In the genomic region with DNA sequence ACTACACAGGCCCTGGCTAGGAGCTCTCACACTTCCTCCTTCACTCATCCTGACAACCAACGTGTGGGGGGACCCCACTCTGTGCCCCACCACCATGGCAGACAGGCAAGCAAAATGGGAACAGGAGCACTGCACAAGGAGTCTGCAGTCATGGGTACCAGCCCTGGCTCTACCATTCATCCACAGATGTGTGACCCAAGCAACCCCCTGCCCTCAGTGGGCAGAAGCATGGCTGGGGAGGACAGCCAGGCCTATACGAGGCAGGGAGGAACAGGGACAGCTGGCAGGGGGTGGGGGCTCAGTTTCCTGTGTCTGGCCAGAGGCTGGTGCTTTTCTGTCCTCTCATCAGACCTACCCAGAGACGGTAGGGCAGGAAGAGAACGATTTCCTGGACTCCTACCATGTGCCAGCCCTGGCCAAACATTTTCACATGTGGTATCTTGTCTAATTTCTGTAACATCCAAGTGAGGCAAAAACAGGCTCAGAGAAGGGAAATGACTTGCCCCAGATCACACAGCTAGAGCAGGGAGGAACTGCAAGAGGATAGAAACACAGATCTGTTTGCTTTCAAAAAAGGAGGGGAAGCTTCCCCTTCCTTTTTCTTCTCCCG, we compare ENCODE assay signal across 8 cellular contexts.
DNase-seq lines count a peak whose midpoint lies in the region; ATAC-seq and TF ChIP-seq lines count a peak whose summit lies in the region.
"Had no signal": no experiment of that assay in that cellular context is flagged by ENCODE, and none has a peak within 500 bp of the region (broad histone marks: within the 10 kb centered on the region; RNA-seq: fewer than 3 reads in every experiment).

No MANE protein-coding gene starts in this region.

- ATAC-seq in GM19395 (IDR thresholded peaks at IDR 0.05; ENCODE audit: unreplicated experiment) = no peak

- H3K27me3 ChIP-seq in neutrophil (no peaks in the 10 kb centered on the region), breast epithelium (no peaks in the 10 kb centered on the region)

- H3K4me3 ChIP-seq in neutrophil (ENCODE audit: low read depth in 1 of 2, low read length in 1 of 2) (peak overlapping the region; percentile 56 to 61), breast epithelium (no peak overlapping the region)

- no peaks in the 10 kb centered on the region for H3K9me3 Mint-ChIP-seq in activated T-helper 1 cell treated with anti-CD3 and anti-CD28 coated beads, Interleukin-12 subunit alpha, Interleukin-12 subunit beta, Interleukin-2, Interleukin-4 antibody, amounts not matched to agents 30 ng/mL and 10 ng/mL and 1 ng/mL, durations not matched to agents 14 hours and 24 hours and 36 hours

- no peaks in the 10 kb centered on the region for H3K9me3 ChIP-seq in neutrophil
- H3K9me3 ChIP-seq in breast epithelium = no peaks in the 10 kb centered on the region

- H3K36me3 ChIP-seq in neutrophil (no peaks in the 10 kb centered on the region), breast epithelium (no peaks in the 10 kb centered on the region)

- intact Hi-C loops in activated T-helper 1 cell treated with anti-CD3 and anti-CD28 coated beads, Interleukin-12 subunit alpha, Interleukin-12 subunit beta, Interleukin-2, Interleukin-4 antibody, amounts not matched to agents 30 ng/mL and 10 ng/mL and 1 ng/mL, durations not matched to agents 14 hours and 24 hours and 36 hours (cut with micrococcal nuclease) = no loop called here
- intact Hi-C loops in breast epithelium (cut with DNase I; ENCODE audit: low total_unique reads) = no loop called here

- H3K27me3 Mint-ChIP-seq in activated T-helper 1 cell treated with anti-CD3 and anti-CD28 coated beads, Interleukin-12 subunit alpha, Interleukin-12 subunit beta, Interleukin-2, Interleukin-4 antibody, amounts not matched to agents 30 ng/mL and 10 ng/mL and 1 ng/mL, durations not matched to agents 14 hours and 24 hours and 36 hours (ENCODE audit: insufficient read depth) = no peaks in the 10 kb centered on the region

- no peak for TF ChIP-seq POLR2A in breast epithelium (IDR thresholded peaks at IDR 0.05)

- peak; percentile 10 for DNase-seq in GF-D8 (lab: John Stamatoyannopoulos, UW)
- DNase-seq in Kasumi-1 (lab: John Stamatoyannopoulos, UW) = peak; percentile 87 to 91
- no peak for DNase-seq in activated T-helper 1 cell treated with anti-CD3 and anti-CD28 coated beads, Interleukin-12 subunit alpha, Interleukin-12 subunit beta, Interleukin-2, Interleukin-4 antibody, amounts not matched to agents 30 ng/mL and 10 ng/mL and 1 ng/mL, durations not matched to agents 14 hours and 24 hours and 36 hours (ENCODE audit: low spot score)
- no peak for DNase-seq in DMS79 treated with DMSO at 0.1 percent for 48 hours (lab: John Stamatoyannopoulos, UW)
- no peak for DNase-seq in breast epithelium (ENCODE audit: low spot score in 2 of 2)

- H3K4me1 ChIP-seq in neutrophil (ENCODE audit: control insufficient read depth in 1 of 2, insufficient read depth in 1 of 2, low read depth in 1 of 2, low read length in 1 of 2) = peaks cover 66% of the 10 kb centered on the region in 2 experiments
- H3K4me1 ChIP-seq in breast epithelium = peaks cover 0 to 4% of the 10 kb centered on the region in 2 donors
- H3K4me1 ChIP-seq: parathyroid adenoma had no signal

- no peak overlapping the region for H3K4me3 Mint-ChIP-seq in activated T-helper 1 cell treated with anti-CD3 and anti-CD28 coated beads, Interleukin-12 subunit alpha, Interleukin-12 subunit beta, Interleukin-2, Interleukin-4 antibody, amounts not matched to agents 30 ng/mL and 10 ng/mL and 1 ng/mL, durations not matched to agents 14 hours and 24 hours and 36 hours

- H3K36me3 Mint-ChIP-seq in activated T-helper 1 cell treated with anti-CD3 and anti-CD28 coated beads, Interleukin-12 subunit alpha, Interleukin-12 subunit beta, Interleukin-2, Interleukin-4 antibody, amounts not matched to agents 30 ng/mL and 10 ng/mL and 1 ng/mL, durations not matched to agents 14 hours and 24 hours and 36 hours (ENCODE audit: low read depth) = peaks cover 5% of the 10 kb centered on the region

- TF ChIP-seq CTCF in neutrophil (IDR thresholded peaks at IDR 0.05) (no peak), breast epithelium (IDR thresholded peaks at IDR 0.05) (no peak)

- peak overlapping the region; percentile 98 for H3K27ac Mint-ChIP-seq in activated T-helper 1 cell treated with anti-CD3 and anti-CD28 coated beads, Interleukin-12 subunit alpha, Interleukin-12 subunit beta, Interleukin-2, Interleukin-4 antibody, amounts not matched to agents 30 ng/mL and 10 ng/mL and 1 ng/mL, durations not matched to agents 14 hours and 24 hours and 36 hours

- H3K4me1 Mint-ChIP-seq in activated T-helper 1 cell treated with anti-CD3 and anti-CD28 coated beads, Interleukin-12 subunit alpha, Interleukin-12 subunit beta, Interleukin-2, Interleukin-4 antibody, amounts not matched to agents 30 ng/mL and 10 ng/mL and 1 ng/mL, durations not matched to agents 14 hours and 24 hours and 36 hours (ENCODE audit: low read depth) = peaks cover 93% of the 10 kb centered on the region

- H3K27ac ChIP-seq in neutrophil = peak overlapping the region; percentile 84
- peak overlapping the region in 1 of 2 donors; percentile 54 for H3K27ac ChIP-seq in breast epithelium
- H3K27ac ChIP-seq: parathyroid adenoma had no signal

Comparison
In these comparisons a context has a peak if more than half of its experiments do, and no peak if none do; other contexts are left out.
1. DNase-seq: peak in GF-D8 (single experiment) and Kasumi-1 (2 of 2); none in activated T-helper 1 cell treated with anti-CD3 and anti-CD28 coated beads, Interleukin-12 subunit alpha, Interleukin-12 subunit beta, Interleukin-2, Interleukin-4 antibody, amounts not matched to agents 30 ng/mL and 10 ng/mL and 1 ng/mL, durations not matched to agents 14 hours and 24 hours and 36 hours (single experiment), DMS79 treated with DMSO at 0.1 percent for 48 hours (single experiment) and breast epithelium (0 of 2).
2. H3K4me3 ChIP-seq: peak in neutrophil (2 of 2); none in breast epithelium (0 of 3).